8 cellular contexts compared by ENCODE assay signal in genomic region chr19:13880059-13880672, GRCh38. TPM values are rescaled to one million over a fixed set of nuclear protein-coding genes. Genes with fewer than 3 reads are reported as not detected.
DNase-seq lines count a peak whose midpoint lies in the region; ATAC-seq lines count a peak whose summit lies in the region.

No MANE protein-coding gene starts in this region.

- H3K27me3 ChIP-seq in endocrine pancreas (ENCODE audit: control insufficient read depth, insufficient read depth, low read length): no peaks in the 10 kb centered on the region

- ATAC-seq in GM21360 (IDR thresholded peaks at IDR 0.05; ENCODE audit: unreplicated experiment): peak; percentile 83
- ATAC-seq in activated CD8-positive, alpha-beta memory T cell treated with anti-CD3 and anti-CD28 coated beads, Interleukin-2, amount 10 ng/mL, durations not matched to agents 7 days and 5 days: peak; percentile 98

- H3K9me3 ChIP-seq in endocrine pancreas (ENCODE audit: control insufficient read depth, low read length): no peaks in the 10 kb centered on the region

- H3K27me3 Mint-ChIP-seq in activated CD8-positive, alpha-beta memory T cell treated with anti-CD3 and anti-CD28 coated beads, Interleukin-2, amount 10 ng/mL, durations not matched to agents 7 days and 5 days: peaks cover 9% of the 10 kb centered on the region

- H3K4me3 Mint-ChIP-seq in activated CD8-positive, alpha-beta memory T cell treated with anti-CD3 and anti-CD28 coated beads, Interleukin-2, amount 10 ng/mL, durations not matched to agents 7 days and 5 days: no peak overlapping the region

- peaks cover 37% of the 10 kb centered on the region for H3K4me1 Mint-ChIP-seq in activated CD8-positive, alpha-beta memory T cell treated with anti-CD3 and anti-CD28 coated beads, Interleukin-2, amount 10 ng/mL, durations not matched to agents 7 days and 5 days

- no peaks in the 10 kb centered on the region for H3K4me1 ChIP-seq in endocrine pancreas (ENCODE audit: control insufficient read depth, insufficient read depth, low read length)

- H3K27ac Mint-ChIP-seq in activated CD8-positive, alpha-beta memory T cell treated with anti-CD3 and anti-CD28 coated beads, Interleukin-2, amount 10 ng/mL, durations not matched to agents 7 days and 5 days: peak overlapping the region; percentile 70

- no peak overlapping the region for H3K4me3 ChIP-seq in endocrine pancreas (ENCODE audit: control insufficient read depth, insufficient read depth, low read length)

- CTCF ChIA-PET in activated CD8-positive, alpha-beta memory T cell treated with anti-CD3 and anti-CD28 coated beads, Interleukin-2, amount 10 ng/mL, durations not matched to agents 7 days and 5 days (lab: Charles Lee): interaction anchor here (0.6 to 11.4 kb wide), 36 partner anchors 10 to 541 kb away, joined by 3 to 153 read pairs (median 5); partner anchors contain the start of genes ASF1B, DCAF15, IL27RA and MISP3

- H3K36me3 ChIP-seq in endocrine pancreas (ENCODE audit: control insufficient read depth, insufficient read depth, low read length): no peaks in the 10 kb centered on the region

- H3K9ac ChIP-seq in endocrine pancreas (ENCODE audit: control insufficient read depth, insufficient read depth, low read length): peak overlapping the region; percentile 79

- H3K9me3 Mint-ChIP-seq in activated CD8-positive, alpha-beta memory T cell treated with anti-CD3 and anti-CD28 coated beads, Interleukin-2, amount 10 ng/mL, durations not matched to agents 7 days and 5 days (ENCODE audit: low read depth): no peaks in the 10 kb centered on the region

- no peaks in the 10 kb centered on the region for H3K36me3 Mint-ChIP-seq in activated CD8-positive, alpha-beta memory T cell treated with anti-CD3 and anti-CD28 coated beads, Interleukin-2, amount 10 ng/mL, durations not matched to agents 7 days and 5 days

- DNase-seq in COR-L47 (lab: John Stamatoyannopoulos, UW) (peak; percentile 96), HUDEP-2 (lab: John Stamatoyannopoulos, UW; ENCODE audit: unreplicated experiment in 76 of 76) (peak in 74 of 76 experiments; percentile 46 to 100 (median 98)), NOMO-1 treated with DMSO at 0.1 percent for 48 hours (lab: John Stamatoyannopoulos, UW; ENCODE audit: unreplicated experiment) (peak; percentile 95), mesenteric fat pad (ENCODE audit: low spot score) (peak; percentile 100)
- DNase-seq in activated CD8-positive, alpha-beta memory T cell treated with anti-CD3 and anti-CD28 coated beads, Interleukin-2, amount 10 ng/mL, durations not matched to agents 7 days and 5 days: peak; percentile 99
- peak; percentile 94 for DNase-seq in stimulated activated CD8-positive, alpha-beta memory T cell treated with anti-CD3 and anti-CD28 coated beads, Interleukin-15, amount 100 ng/mL, for 24 hours (ENCODE audit: low read depth)

RNA-seq across cellular contexts. Expression of gene NANOS3, which starts 3.2 kb away (rescaled TPM):
- 1 to 10 TPM; 1.1 to 2.8 TPM for total RNA-seq in activated CD8-positive, alpha-beta memory T cell treated with anti-CD3 and anti-CD28 coated beads, Interleukin-2, amount 10 ng/mL, durations not matched to agents 7 days and 5 days
- total RNA-seq in mesenteric fat pad: not detected

RNA-seq across cellular contexts. Expression of gene BRME1, which starts 25.8 kb away (rescaled TPM):
- total RNA-seq in activated CD8-positive, alpha-beta memory T cell treated with anti-CD3 and anti-CD28 coated beads, Interleukin-2, amount 10 ng/mL, durations not matched to agents 7 days and 5 days: 1 to 10 TPM; 4.1 to 4.4 TPM
- 0.67 TPM for total RNA-seq in mesenteric fat pad

RNA-seq across cellular contexts. Expression of gene CC2D1A, which starts 25.8 kb away (rescaled TPM):
- 10 to 100 TPM; 34.0 to 35.1 TPM for total RNA-seq in activated CD8-positive, alpha-beta memory T cell treated with anti-CD3 and anti-CD28 coated beads, Interleukin-2, amount 10 ng/mL, durations not matched to agents 7 days and 5 days
- total RNA-seq in mesenteric fat pad: 30.2 TPM

RNA-seq across cellular contexts. Expression of gene PODNL1, which starts 58.1 kb away (rescaled TPM):
- under 1 TPM; 0.29 to 0.47 TPM for total RNA-seq in activated CD8-positive, alpha-beta memory T cell treated with anti-CD3 and anti-CD28 coated beads, Interleukin-2, amount 10 ng/mL, durations not matched to agents 7 days and 5 days
- total RNA-seq in mesenteric fat pad: 0.93 TPM
